ENCODE assay signal across 8 cellular contexts in genomic region chr4:173040200-173040599, GRCh38.
DNase-seq lines count a peak whose midpoint lies in the region; ATAC-seq lines count a peak whose summit lies in the region.
"Had no signal": no experiment of that assay in that cellular context is flagged by ENCODE, and none has a peak within 500 bp of the region (broad histone marks: within the 10 kb centered on the region; RNA-seq: fewer than 3 reads in every experiment).

No MANE protein-coding gene starts in this region.

- ATAC-seq in GM18907 (IDR thresholded peaks at IDR 0.05; ENCODE audit: unreplicated experiment): peak; percentile 69
- no peak for ATAC-seq in GM21737 (IDR thresholded peaks at IDR 0.05; ENCODE audit: unreplicated experiment)
- ATAC-seq in GM18873 (IDR thresholded peaks at IDR 0.05; ENCODE audit: low FRiP score, unreplicated experiment): no peak
- no peak for ATAC-seq in HG02840 (IDR thresholded peaks at IDR 0.05; ENCODE audit: low FRiP score, unreplicated experiment)

- peak; percentile 12 for DNase-seq in M059J (ENCODE audit: low read depth)
- peak; percentile 58 for DNase-seq in fibroblast of peridontal ligament (ENCODE audit: extremely low read depth)
- DNase-seq in renal cortical epithelial cell (ENCODE audit: low read depth): peak; percentile 94
- DNase-seq: sigmoid colon had no signal

Comparison
In these comparisons a context has a peak if more than half of its experiments do, and no peak if none do; other contexts are left out.
1. DNase-seq: peak in every context shown above with its lines; median percentile 94 in renal cortical epithelial cell; 58 in fibroblast of peridontal ligament; 12 in M059J.